In the genomic region with DNA sequence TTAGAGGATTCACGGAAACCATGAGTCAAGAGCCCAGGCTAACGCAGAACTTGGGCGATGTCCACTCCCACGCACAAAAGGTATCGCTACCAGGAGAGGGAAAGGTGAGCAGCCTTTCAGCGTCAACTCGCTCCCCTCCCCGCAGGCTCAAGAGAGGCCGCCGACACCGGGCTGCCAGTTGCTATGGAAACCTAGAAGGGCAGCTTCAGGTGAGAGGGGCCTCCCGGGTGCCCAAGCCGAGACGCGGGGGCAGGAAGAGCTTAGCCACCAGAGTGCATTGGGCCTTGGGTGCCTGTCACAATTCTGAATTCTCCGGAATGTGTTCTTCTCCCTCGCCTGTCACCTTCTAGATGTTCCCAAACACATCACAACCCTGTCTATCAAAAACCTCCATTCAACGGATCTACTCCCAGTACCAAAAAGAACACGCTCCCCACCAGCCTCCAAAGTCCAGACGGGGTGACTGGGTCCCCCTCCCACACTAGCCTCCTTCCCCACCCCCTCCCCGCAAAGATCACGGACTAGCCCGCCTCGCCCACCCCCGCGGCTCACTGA, we compare ENCODE assay signal across 8 cellular contexts. TPM values are rescaled to one million over a fixed set of nuclear protein-coding genes. Genes with fewer than 3 reads are reported as not detected.
DNase-seq lines count a peak whose midpoint lies in the region; ATAC-seq and TF ChIP-seq lines count a peak whose summit lies in the region.

No MANE protein-coding gene starts in this region.

- no peak for TF ChIP-seq CTCF in C4-2B (conservative IDR thresholded peaks at IDR 0.05)

- WGBS in mesodermal cell (ENCODE audit: insufficient coverage in 2 of 2), 2 experiments: 4 to 6% methylated on average over 19 to 23 of the region's 26 CpGs

- DNase-seq in NCI-H146 (lab: John Stamatoyannopoulos, UW) (peak; percentile 75), NOMO-1 treated with dmso at 0.1 percent for 144 hours (lab: John Stamatoyannopoulos, UW; ENCODE audit: unreplicated experiment) (no peak)
- DNase-seq in activated CD4-positive, alpha-beta T cell treated with anti-CD3 and anti-CD28 coated beads for 48 hours: peak; percentile 79
- peak; percentile 78 for DNase-seq in stimulated activated CD8-positive, alpha-beta memory T cell treated with anti-CD3 and anti-CD28 coated beads, Interleukin-4, amount 100 ng/mL, for 48 hours

- H3K4me3 ChIP-seq in duodenal mucosa (ENCODE audit: low read depth in 1 of 2, low read length in 2 of 2) (peak overlapping the region; percentile 73 to 85), mesodermal cell (ENCODE audit: extremely low read depth, insufficient read depth, low read length, poor library complexity, severe bottlenecking) (peak overlapping the region; percentile 84)

- no peaks in the 10 kb centered on the region for H3K9me3 ChIP-seq in duodenal mucosa (ENCODE audit: control insufficient read depth in 1 of 2, low read length in 2 of 2)
- no peaks in the 10 kb centered on the region for H3K9me3 ChIP-seq in mesodermal cell (ENCODE audit: control insufficient read depth, low read length)

- peaks cover 13 to 16% of the 10 kb centered on the region in 2 donors for H3K4me1 ChIP-seq in duodenal mucosa (ENCODE audit: control insufficient read depth in 1 of 2, insufficient read depth in 2 of 2, low read length in 2 of 2)
- peaks cover 5% of the 10 kb centered on the region for H3K4me1 ChIP-seq in mesodermal cell (ENCODE audit: control insufficient read depth, insufficient read depth, low read length, poor library complexity, severe bottlenecking)

- H3K9ac ChIP-seq in duodenal mucosa (ENCODE audit: low read depth in 1 of 2, low read length in 2 of 2): peak overlapping the region; percentile 48 to 57

- peaks cover 3 to 18% of the 10 kb centered on the region in 2 donors for H3K36me3 ChIP-seq in duodenal mucosa (ENCODE audit: control insufficient read depth in 1 of 2, insufficient read depth in 2 of 2, low read length in 2 of 2)
- H3K36me3 ChIP-seq in mesodermal cell (ENCODE audit: control insufficient read depth, insufficient read depth, low read length): peaks cover 35% of the 10 kb centered on the region

- ATAC-seq in GM21526 (IDR thresholded peaks at IDR 0.05; ENCODE audit: low FRiP score, unreplicated experiment): peak; percentile 32

- H3K27ac ChIP-seq in C4-2B: peak overlapping the region; percentile 91
- no peak overlapping the region for H3K27ac ChIP-seq in duodenal mucosa (ENCODE audit: low read depth, low read length)
- peak overlapping the region; percentile 79 for H3K27ac ChIP-seq in mesodermal cell (ENCODE audit: low read depth, low read length, severe bottlenecking)

- H3K27me3 ChIP-seq in duodenal mucosa (ENCODE audit: control insufficient read depth in 1 of 2, insufficient read depth in 2 of 2, low read length in 2 of 2): no peaks in the 10 kb centered on the region

RNA-seq across cellular contexts. Expression of a gene that starts 0.7 kb away (rescaled TPM):
- polyA plus RNA-seq in mesodermal cell (2013, experiment 1 of 2): 57.2 TPM
- polyA plus RNA-seq in mesodermal cell (2013, experiment 2 of 2): 58.4 TPM

RNA-seq across cellular contexts. Expression of a gene that starts 39.5 kb away (rescaled TPM):
- 7.3 TPM for polyA plus RNA-seq in mesodermal cell (2013, experiment 1 of 2)
- 5.1 TPM for polyA plus RNA-seq in mesodermal cell (2013, experiment 2 of 2)

RNA-seq across cellular contexts. Expression of a gene that starts 40.2 kb away (rescaled TPM):
- 8.7 TPM for polyA plus RNA-seq in mesodermal cell (2013, experiment 1 of 2)
- polyA plus RNA-seq in mesodermal cell (2013, experiment 2 of 2): 7.6 TPM

RNA-seq across cellular contexts. Expression of a gene that starts 42.9 kb away (rescaled TPM):
- 6.0 TPM for polyA plus RNA-seq in mesodermal cell (2013, experiment 1 of 2)
- polyA plus RNA-seq in mesodermal cell (2013, experiment 2 of 2): 5.3 TPM
